Comparison of ENCODE assay signal across 9 cellular contexts in genomic region chr10:29471483-29471859, GRCh38.
A peak's percentile ranks its signal among the peaks of the same experiment; 100 is the strongest.
DNase-seq lines count a peak whose midpoint lies in the region; ATAC-seq lines count a peak whose summit lies in the region.
"Had no signal": no experiment of that assay in that cellular context is flagged by ENCODE, and none has a peak within 500 bp of the region (broad histone marks: within the 10 kb centered on the region; RNA-seq: fewer than 3 reads in every experiment).

No MANE protein-coding gene starts in this region.

- ATAC-seq in HG03520 (IDR thresholded peaks at IDR 0.05; ENCODE audit: unreplicated experiment) (no peak), HG03139 (IDR thresholded peaks at IDR 0.05; ENCODE audit: unreplicated experiment) (no peak)

- peak; percentile 52 for DNase-seq in ACHN
- DNase-seq in HS-5 (ENCODE audit: low read depth): peak; percentile 48
- peak; percentile 33 for DNase-seq in amniotic stem cell (lab: John Stamatoyannopoulos, UW)
- DNase-seq in kidney tubule cell (ENCODE audit: low spot score): peak; percentile 96
- no peak for DNase-seq in T1000 (lab: John Stamatoyannopoulos, UW)
- DNase-seq in GDM1 (lab: John Stamatoyannopoulos, UW): no peak
- DNase-seq: NCI-H69 had no signal

- in situ Hi-C loops in ACHN (cut with HindIII; ENCODE audit: low pct_ligation_motif_present, low pct_unique_long_range_greater_than_20kb, low sequenced_read_pairs): no loop called here

Comparison
In these comparisons a context has a peak if more than half of its experiments do, and no peak if none do; other contexts are left out.
1. DNase-seq: peak in ACHN (single experiment), HS-5 (single experiment), amniotic stem cell (single experiment) and kidney tubule cell (single experiment); none in T1000 (single experiment) and GDM1 (single experiment).